In the genomic region with DNA sequence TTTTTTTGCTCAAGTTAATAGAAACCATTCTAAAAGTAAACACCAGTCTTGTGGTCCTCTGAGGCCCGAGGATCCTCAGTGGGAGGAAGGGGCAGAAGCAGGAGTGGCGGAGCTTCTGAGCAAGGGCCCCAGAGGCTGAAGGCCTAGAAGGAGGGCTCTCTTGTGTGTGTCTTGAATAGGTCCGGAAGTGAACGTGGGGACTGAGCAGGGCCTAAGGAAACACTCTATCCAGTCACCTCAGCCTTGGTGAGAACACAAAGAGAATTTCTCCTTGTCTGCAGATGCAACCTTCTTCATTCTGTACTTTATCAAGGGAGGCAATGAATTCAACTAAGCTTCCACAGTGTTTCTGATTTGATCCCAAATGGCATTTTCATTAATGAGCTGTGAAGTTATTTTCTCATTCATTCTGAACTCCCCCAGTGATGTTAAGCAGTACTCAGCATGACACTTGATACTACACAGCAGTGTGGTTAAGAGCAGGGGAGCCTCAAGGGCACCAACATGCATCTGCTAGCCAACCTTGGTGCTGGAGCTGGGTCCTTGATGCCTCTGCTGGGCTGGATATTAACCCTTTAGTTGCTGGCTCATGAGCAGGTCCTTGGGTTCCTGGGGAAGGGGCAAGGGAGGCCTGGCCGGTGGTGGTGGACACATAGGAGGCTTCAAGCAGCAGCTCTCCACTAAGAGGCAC, we compare ENCODE assay signal across 10 cellular contexts.
DNase-seq lines count a peak whose midpoint lies in the region; TF ChIP-seq lines count a peak whose summit lies in the region.
"Had no signal": no experiment of that assay in that cellular context is flagged by ENCODE, and none has a peak within 500 bp of the region (broad histone marks: within the 10 kb centered on the region; RNA-seq: fewer than 3 reads in every experiment).

No MANE protein-coding gene starts in this region.

- H3T11ph ChIP-seq in H9 (ENCODE audit: low read length) = no peak overlapping the region

- H3K4me2 ChIP-seq in H9 (ENCODE audit: insufficient read depth, insufficient read length, low read length) = no peak overlapping the region

- TF ChIP-seq CTCF in H9 (conservative IDR thresholded peaks at IDR 0.05) = no peak
- TF ChIP-seq CTCF in fibroblast of villous mesenchyme (IDR thresholded peaks at IDR 0.05; ENCODE audit: insufficient read depth, low read depth, low read length) = no peak
- no peak for TF ChIP-seq CTCF in progenitor cell of endocrine pancreas (IDR thresholded peaks at IDR 0.05; ENCODE audit: unreplicated experiment)

- H2BK12ac ChIP-seq in H9 (ENCODE audit: insufficient read length, low read depth, low read length) = no peak overlapping the region

- no peak overlapping the region for H4K5ac ChIP-seq in H9 (ENCODE audit: insufficient read length, low read depth, low read length)

- no peak overlapping the region for H2BK120ac ChIP-seq in H9 (ENCODE audit: low read depth, low read length, poor library complexity, severe bottlenecking)

- WGBS in H9 (ENCODE audit: extremely low coverage, insufficient read length, low lambda C conversion rate) = no CpG with 5 or more reads among the region's 5 CpGs

- no peak overlapping the region for H2AK5ac ChIP-seq in H9 (ENCODE audit: insufficient read length, low read length)

- DNase-seq in H9 (no peak), NCI-H2171 (lab: John Stamatoyannopoulos, UW) (peak; percentile 35), fibroblast of villous mesenchyme (ENCODE audit: low read depth) (peak; percentile 60), progenitor cell of endocrine pancreas (ENCODE audit: low spot score, unreplicated experiment) (no peak), NCI-H2081 treated with DMSO at 0.1 percent for 48 hours (lab: John Stamatoyannopoulos, UW) (no peak), SIG-M5 (lab: John Stamatoyannopoulos, UW) (no peak)
- DNase-seq in effector CD4-positive, alpha-beta T cell = no peak
- DNase-seq: activated naive CD4-positive, alpha-beta T cell treated with anti-CD3 and anti-CD28 coated beads, Interleukin-2, amount 50 U/mL, for 16 hours; CD4-positive, CD25-positive, alpha-beta regulatory T cell; GOT3 had no signal

- H3K27me3 Mint-ChIP-seq in H9 (ENCODE audit: low read depth) = no peaks in the 10 kb centered on the region
- H3K27me3 Mint-ChIP-seq in progenitor cell of endocrine pancreas = no peaks in the 10 kb centered on the region

- H3K56ac ChIP-seq in H9 (ENCODE audit: insufficient read length, low read depth, low read length) = no peak overlapping the region

- H3K9me3 Mint-ChIP-seq in H9 = peaks cover 2 to 5% of the 10 kb centered on the region in 2 experiments; a peak in 2 of 5 replicates
- no peaks in the 10 kb centered on the region for H3K9me3 Mint-ChIP-seq in progenitor cell of endocrine pancreas (ENCODE audit: low read depth)

- no peak overlapping the region for H2BK15ac ChIP-seq in H9 (ENCODE audit: low read depth, low read length)

- no peak overlapping the region for H2BK20ac ChIP-seq in H9 (ENCODE audit: low read depth, low read length, poor library complexity, severe bottlenecking)

- H3K9me3 ChIP-seq in H9 (ENCODE audit: control insufficient read depth, low read depth, low read length) = no peaks in the 10 kb centered on the region

- H3K4me3 ChIP-seq in fibroblast of villous mesenchyme (ENCODE audit: low read depth, low read length) = no peak overlapping the region

- no peaks in the 10 kb centered on the region for H3K27me3 ChIP-seq in H9 (ENCODE audit: insufficient read depth, low read length)

- no peak overlapping the region for H4K91ac ChIP-seq in H9 (ENCODE audit: insufficient read length, low read depth, low read length)

- H4K20me1 ChIP-seq in H9 (ENCODE audit: control insufficient read depth, insufficient read depth, insufficient read length) = no peaks in the 10 kb centered on the region

- no peak overlapping the region for H3K23ac ChIP-seq in H9 (ENCODE audit: insufficient read length, low read depth, low read length)

- H3K27ac Mint-ChIP-seq in H9 (peak overlapping the region; percentile 84 to 97 (median 86)), progenitor cell of endocrine pancreas (peak overlapping the region; percentile 85)
- H3K27ac Mint-ChIP-seq: CD4-positive, CD25-positive, alpha-beta regulatory T cell had no signal

- H4K8ac ChIP-seq in H9 (replicated peaks; ENCODE audit: insufficient read length, low read depth, low read length) = no peak overlapping the region

- H3K79me2 ChIP-seq in H9 (ENCODE audit: insufficient read depth, low read length) = peaks cover 7% of the 10 kb centered on the region; the same call in 1 of the 2 replicates

- H3K79me1 ChIP-seq in H9 (ENCODE audit: insufficient read depth, low read depth, low read length, poor library complexity, severe bottlenecking) = no peaks in the 10 kb centered on the region

- H3K36me3 Mint-ChIP-seq in H9 (ENCODE audit: insufficient read depth in 1 of 3, low read depth in 3 of 3) (peaks cover 7 to 9% (median 9%) of the 10 kb centered on the region in 3 experiments; a peak in 6 of 7 replicates), progenitor cell of endocrine pancreas (ENCODE audit: insufficient read depth) (peaks cover 4% of the 10 kb centered on the region)
- H3K36me3 Mint-ChIP-seq: CD4-positive, CD25-positive, alpha-beta regulatory T cell had no signal

- no peak overlapping the region for H3K4ac ChIP-seq in H9 (ENCODE audit: low read depth, low read length)

- no peak overlapping the region for H2AFZ ChIP-seq in H9 (ENCODE audit: low read length)

- peak overlapping the region; percentile 18; the same call in 1 of the 2 replicates for H3K14ac ChIP-seq in H9 (ENCODE audit: insufficient read depth, low read length)

- H3K4me1 Mint-ChIP-seq in H9 = peaks cover 26 to 29% of the 10 kb centered on the region in 2 experiments
- H3K4me1 Mint-ChIP-seq in progenitor cell of endocrine pancreas (ENCODE audit: low read depth) = peaks cover 26% of the 10 kb centered on the region
- H3K4me1 Mint-ChIP-seq: CD4-positive, CD25-positive, alpha-beta regulatory T cell had no signal

- no peaks in the 10 kb centered on the region for H3K23me2 ChIP-seq in H9 (ENCODE audit: insufficient read length, low read depth, low read length, poor library complexity, severe bottlenecking)

- H3K27ac ChIP-seq in H9 (ENCODE audit: insufficient read length, low read depth, low read length) = no peak overlapping the region

- H3K4me1 ChIP-seq in H9 (ENCODE audit: insufficient read depth, low read length) = no peaks in the 10 kb centered on the region

- peak overlapping the region in 1 of 2 experiments; percentile 14; a peak in 1 of 5 replicates for H3K4me3 Mint-ChIP-seq in H9
- H3K4me3 Mint-ChIP-seq in progenitor cell of endocrine pancreas (ENCODE audit: low read depth) = no peak overlapping the region
- H3K4me3 Mint-ChIP-seq: CD4-positive, CD25-positive, alpha-beta regulatory T cell had no signal

- no peak overlapping the region for H3K9ac ChIP-seq in H9 (ENCODE audit: extremely low read depth, insufficient read length, low read length)

- no peak overlapping the region for H2BK5ac ChIP-seq in H9 (ENCODE audit: insufficient read length, low read length)

- no peak overlapping the region for H3K18ac ChIP-seq in H9 (ENCODE audit: insufficient read length, low read depth, low read length)

Comparison
In these comparisons a context has a peak if more than half of its experiments do, and no peak if none do; other contexts are left out.
1. DNase-seq: peak in NCI-H2171 (single experiment) and fibroblast of villous mesenchyme (single experiment); none in H9 (single experiment), progenitor cell of endocrine pancreas (single experiment), effector CD4-positive, alpha-beta T cell (single experiment), NCI-H2081 treated with DMSO at 0.1 percent for 48 hours (single experiment) and SIG-M5 (single experiment).